ENCODE assay signal across 8 cellular contexts in genomic region chr4:168585168-168586091, GRCh38.
A peak's percentile ranks its signal among the peaks of the same experiment; 100 is the strongest.
DNase-seq lines count a peak whose midpoint lies in the region; ATAC-seq lines count a peak whose summit lies in the region.

No MANE protein-coding gene starts in this region.

- DNase-seq in Ammon's horn (ENCODE audit: low spot score) (peak; percentile 68), NCI-H2227 (lab: John Stamatoyannopoulos, UW; ENCODE audit: unreplicated experiment) (peak; percentile 60), Right ventricle myocardium inferior (ENCODE audit: missing footprints) (peak; percentile 78), posterior vena cava (ENCODE audit: low spot score) (peak; percentile 94)
- DNase-seq in activated T-cell treated with anti-CD3 and anti-CD28 coated beads, Interleukin-2, amount 50 U/mL, for 72 hours: peak; percentile 9 to 29
- DNase-seq in effector CD8-positive, alpha-beta T cell (lab: John Stamatoyannopoulos, UW): no peak

- H3K4me3 Mint-ChIP-seq in activated T-cell treated with anti-CD3 and anti-CD28 coated beads, Interleukin-2, amount 50 U/mL, for 72 hours: no peak overlapping the region

- no peaks in the 10 kb centered on the region for H3K36me3 Mint-ChIP-seq in activated T-cell treated with anti-CD3 and anti-CD28 coated beads, Interleukin-2, amount 50 U/mL, for 72 hours (ENCODE audit: insufficient read depth in 2 of 2)

- no peak overlapping the region for H3K27ac Mint-ChIP-seq in activated T-cell treated with anti-CD3 and anti-CD28 coated beads, Interleukin-2, amount 50 U/mL, for 72 hours

- peaks cover 2 to 3% of the 10 kb centered on the region in 2 donors for H3K9me3 Mint-ChIP-seq in activated T-cell treated with anti-CD3 and anti-CD28 coated beads, Interleukin-2, amount 50 U/mL, for 72 hours

- peak; percentile 56 for ATAC-seq in GM18520 (IDR thresholded peaks at IDR 0.05; ENCODE audit: unreplicated experiment)
- peak; percentile 66 for ATAC-seq in HG02970 (IDR thresholded peaks at IDR 0.05; ENCODE audit: low FRiP score, unreplicated experiment)
- ATAC-seq in activated T-cell treated with anti-CD3 and anti-CD28 coated beads, Interleukin-2, amount 50 U/mL, for 72 hours (replicated peaks in 1 of 2): peak; percentile 66 to 71
- ATAC-seq in Right ventricle myocardium inferior: peak; percentile 95

- intact Hi-C loops in Right ventricle myocardium inferior (cut with DNase I) (loop anchor here (5.0 kb wide), 4 partner anchors 47 to 332 kb away; no protein-coding TSS in a partner anchor), posterior vena cava (cut with DNase I) (no loop called here)

- H3K27me3 Mint-ChIP-seq in activated T-cell treated with anti-CD3 and anti-CD28 coated beads, Interleukin-2, amount 50 U/mL, for 72 hours (ENCODE audit: low read depth): peaks cover 36% of the 10 kb centered on the region

- H3K4me1 Mint-ChIP-seq in activated T-cell treated with anti-CD3 and anti-CD28 coated beads, Interleukin-2, amount 50 U/mL, for 72 hours (ENCODE audit: low read depth): peaks cover 13% of the 10 kb centered on the region
